Comparison of ENCODE assay signal across 8 cellular contexts in the genomic region with DNA sequence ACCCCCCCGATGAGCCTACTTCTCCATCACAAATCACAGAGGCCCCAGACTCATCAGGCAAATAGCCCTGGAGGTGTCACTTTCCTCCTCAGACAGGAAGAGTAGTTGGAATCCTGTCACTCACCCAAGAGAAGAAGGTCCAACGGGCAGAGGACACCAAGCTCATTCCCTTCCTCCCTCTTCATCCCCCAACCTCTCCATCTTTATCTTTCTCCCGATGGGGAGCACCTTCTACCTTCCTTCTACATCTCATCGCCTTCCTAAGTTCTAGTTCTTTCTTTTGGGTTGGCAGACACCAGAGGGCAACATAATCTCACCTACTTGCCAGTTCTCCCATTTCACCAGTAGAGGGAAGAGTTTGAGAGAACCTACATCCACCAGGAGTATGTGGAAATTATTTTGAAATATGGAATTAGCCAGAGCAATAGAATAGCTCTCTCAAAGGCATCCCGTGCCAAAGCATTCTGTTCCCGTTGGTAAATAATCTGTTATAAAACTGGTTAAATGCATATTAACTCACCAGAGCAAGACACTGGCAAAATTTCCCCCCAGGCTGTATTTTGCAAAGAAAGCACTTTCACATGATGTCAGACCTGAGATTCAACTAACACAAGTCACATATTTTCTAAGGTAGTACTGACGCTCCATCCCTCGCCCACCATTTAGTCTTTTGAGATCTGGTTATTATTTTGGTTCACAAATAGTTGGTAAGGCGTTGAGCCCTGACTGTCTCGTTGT. TPM values are rescaled to one million over a fixed set of nuclear protein-coding genes. Genes with fewer than 3 reads are reported as not detected.
DNase-seq lines count a peak whose midpoint lies in the region; ATAC-seq, FAIRE-seq and TF ChIP-seq lines count a peak whose summit lies in the region.

No MANE protein-coding gene starts in this region.

- peak; percentile 90 for ATAC-seq in GM18868 (IDR thresholded peaks at IDR 0.05; ENCODE audit: unreplicated experiment)
- peak; percentile 67 for ATAC-seq in HG03457 (IDR thresholded peaks at IDR 0.05; ENCODE audit: unreplicated experiment)
- peak; percentile 95 for ATAC-seq in GM12878
- no peak for ATAC-seq in HG03108 (IDR thresholded peaks at IDR 0.05; ENCODE audit: unreplicated experiment)

- FAIRE-seq in GM12878 (lab: Jason Lieb, UNC), result peak; percentile 72

- CTCF ChIA-PET in Caco-2 (lab: Charles Lee) (interaction anchor here (0.6 to 1.9 kb wide), 7 partner anchors 40 to 601 kb away, joined by 3 to 12 read pairs (median 4); no protein-coding TSS in a partner anchor), GM12878 (lab: Yijun Ruan, JAX) (interaction anchor here (0.5 to 5.8 kb wide), 11 partner anchors 11 to 598 kb away, joined by 3 to 74 read pairs (median 3); no protein-coding TSS in a partner anchor)

- DNase-seq in Caco-2 (peak in 1 of 2 experiments; percentile 65), NCI-H69 (lab: John Stamatoyannopoulos, UW) (peak; percentile 90), GM12878 (ENCODE audit: low read depth, low spot score) (peak; percentile 31), inferior parietal cortex (ENCODE audit: extremely low spot score) (peak; percentile 75), superior temporal gyrus (ENCODE audit: extremely low spot score) (peak; percentile 79)

- in situ Hi-C loops in GM12878 (cut with MboI), result loop anchor here (5.0 kb wide), 2 partner anchors 321 to 596 kb away; no protein-coding TSS in a partner anchor

- H3K27me3 ChIP-seq in Caco-2 (replicated peaks; ENCODE audit: control insufficient read depth, insufficient read depth, low read length) (no peaks in the 10 kb centered on the region), GM12878 (replicated peaks in 1 of 2; ENCODE audit: control insufficient read depth in 2 of 2, insufficient read depth in 2 of 2, low read length in 1 of 2) (no peaks in the 10 kb centered on the region)

- H2AFZ ChIP-seq in GM12878 (ENCODE audit: control insufficient read depth, low read depth, low read length), result no peak overlapping the region

- no peaks in the 10 kb centered on the region for H3K36me3 Mint-ChIP-seq in Caco-2 (ENCODE audit: insufficient read depth, unreplicated experiment)

- H3K4me1 ChIP-seq in Caco-2, result no peaks in the 10 kb centered on the region
- H3K4me1 ChIP-seq in GM12878 (ENCODE audit: control insufficient read depth, insufficient read depth, low read length), result no peaks in the 10 kb centered on the region

- no peak overlapping the region for H3K4me2 ChIP-seq in GM12878 (ENCODE audit: control insufficient read depth, insufficient read depth)

- no TSS peak for BruUV-seq in Caco-2 (replicated peaks; lab: Mats Ljungman, UMichigan)
- BruUV-seq in GM12878 (replicated peaks; lab: Mats Ljungman, UMichigan), result no TSS peak

- intact Hi-C loops in Caco-2 (cut with micrococcal nuclease; ENCODE audit: unreplicated experiment) (loop anchor here (1.0 to 5.0 kb wide), 6 partner anchors 51 to 598 kb away; a partner anchor contains a TSS), GM12878 (cut with micrococcal nuclease; ENCODE audit: unreplicated experiment) (loop anchor here (1.0 to 10.0 kb wide), 4 partner anchors 259 to 598 kb away; no protein-coding TSS in a partner anchor)

- H3K27me3 Mint-ChIP-seq in Caco-2 (ENCODE audit: insufficient read depth, unreplicated experiment), result peaks cover 12% of the 10 kb centered on the region

- no peaks in the 10 kb centered on the region for H3K36me3 ChIP-seq in Caco-2 (ENCODE audit: control insufficient read depth, insufficient read depth, low read length)
- H3K36me3 ChIP-seq in GM12878 (ENCODE audit: control insufficient read depth in 2 of 2, insufficient read depth in 2 of 2, low read length in 1 of 2), result no peaks in the 10 kb centered on the region

- no peaks in the 10 kb centered on the region for H4K20me1 ChIP-seq in GM12878 (ENCODE audit: control insufficient read depth, insufficient read depth)

- no peak overlapping the region for H3K4me3 Mint-ChIP-seq in Caco-2 (ENCODE audit: unreplicated experiment)

- no peak overlapping the region for H3K9ac ChIP-seq in GM12878 (ENCODE audit: control insufficient read depth, insufficient read depth, low read length)

- SMC1A ChIA-PET in GM12878 (lab: Charles Lee; ENCODE audit: uncharacterized antibody, unreplicated experiment), result interaction anchor here (1.0 to 4.5 kb wide), 4 partner anchors 9 to 599 kb away, joined by 3 to 33 read pairs (median 4); no protein-coding TSS in a partner anchor

- WGBS in GM12878 (ENCODE audit: insufficient coverage, insufficient replicate concordance, low lambda C conversion rate, missing lambda C conversion rate), result 21% methylated on average over 10 of the region's 10 CpGs

- TF ChIP-seq CTCF in Caco-2 (IDR thresholded peaks at IDR 0.05; ENCODE audit: insufficient read depth in 1 of 2, low read depth in 1 of 2, low read length in 1 of 2, severe bottlenecking in 1 of 2, unreplicated experiment in 1 of 2) (peak; percentile 93 to 99), GM12878 (IDR thresholded peaks at IDR 0.05 in 2 of 3, conservative IDR thresholded peaks at IDR 0.05 in 1 of 3; ENCODE audit: control insufficient read depth in 2 of 3, extremely low read depth in 1 of 3, insufficient read depth in 1 of 3, low read depth in 3 of 3, low read length in 3 of 3) (peak; percentile 91 to 99 (median 93))

- no peaks in the 10 kb centered on the region for H3K79me2 ChIP-seq in GM12878 (ENCODE audit: control insufficient read depth, insufficient read depth, low read length)

- H3K27ac ChIP-seq in GM12878 (ENCODE audit: control insufficient read depth, insufficient read depth), result no peak overlapping the region

- TF ChIP-seq RAD21 in GM12878 (IDR thresholded peaks at IDR 0.05; ENCODE audit: insufficient read depth, low read depth, low read length), result peak; percentile 86

- no peak for TF ChIP-seq EP300 in GM12878 (IDR thresholded peaks at IDR 0.05; ENCODE audit: borderline replicate concordance in 1 of 2, control insufficient read depth in 1 of 2, low read depth in 2 of 2, low read length in 2 of 2)

- POLR2A ChIA-PET in Caco-2 (lab: Charles Lee) (no interaction called here), GM12878 (lab: Charles Lee) (no interaction called here)

- no peak overlapping the region for H3K27ac Mint-ChIP-seq in Caco-2 (ENCODE audit: unreplicated experiment)

- H3K4me3 ChIP-seq in Caco-2 (ENCODE audit: low read depth, low read length), result no peak overlapping the region
- no peak overlapping the region for H3K4me3 ChIP-seq in GM12878

- no peaks in the 10 kb centered on the region for H3K4me1 Mint-ChIP-seq in Caco-2 (ENCODE audit: low read depth, unreplicated experiment)

- RAD21 ChIA-PET in GM12878 (lab: Charles Lee; ENCODE audit: unreplicated experiment), result interaction anchor here (1.0 to 1.3 kb wide), 2 partner anchors 319 to 598 kb away, joined by 3 to 7 read pairs; no protein-coding TSS in a partner anchor

- H3K9me3 ChIP-seq in Caco-2 (no peaks in the 10 kb centered on the region), GM12878 (replicated peaks; ENCODE audit: control insufficient read depth, insufficient read depth, low read length) (no peaks in the 10 kb centered on the region; the same call in 2 of the 3 replicates)

- TF ChIP-seq POLR2A in GM12878 (IDR thresholded peaks at IDR 0.05; ENCODE audit: low read depth, low read length), result no peak

- H3K9me3 Mint-ChIP-seq in Caco-2 (ENCODE audit: unreplicated experiment), result no peaks in the 10 kb centered on the region

TF ChIP-seq in GM12878, 131 proteins besides CTCF, POLR2A, EP300 and RAD21 (continues in another document):
- TF ChIP-seq, protein P1, sequence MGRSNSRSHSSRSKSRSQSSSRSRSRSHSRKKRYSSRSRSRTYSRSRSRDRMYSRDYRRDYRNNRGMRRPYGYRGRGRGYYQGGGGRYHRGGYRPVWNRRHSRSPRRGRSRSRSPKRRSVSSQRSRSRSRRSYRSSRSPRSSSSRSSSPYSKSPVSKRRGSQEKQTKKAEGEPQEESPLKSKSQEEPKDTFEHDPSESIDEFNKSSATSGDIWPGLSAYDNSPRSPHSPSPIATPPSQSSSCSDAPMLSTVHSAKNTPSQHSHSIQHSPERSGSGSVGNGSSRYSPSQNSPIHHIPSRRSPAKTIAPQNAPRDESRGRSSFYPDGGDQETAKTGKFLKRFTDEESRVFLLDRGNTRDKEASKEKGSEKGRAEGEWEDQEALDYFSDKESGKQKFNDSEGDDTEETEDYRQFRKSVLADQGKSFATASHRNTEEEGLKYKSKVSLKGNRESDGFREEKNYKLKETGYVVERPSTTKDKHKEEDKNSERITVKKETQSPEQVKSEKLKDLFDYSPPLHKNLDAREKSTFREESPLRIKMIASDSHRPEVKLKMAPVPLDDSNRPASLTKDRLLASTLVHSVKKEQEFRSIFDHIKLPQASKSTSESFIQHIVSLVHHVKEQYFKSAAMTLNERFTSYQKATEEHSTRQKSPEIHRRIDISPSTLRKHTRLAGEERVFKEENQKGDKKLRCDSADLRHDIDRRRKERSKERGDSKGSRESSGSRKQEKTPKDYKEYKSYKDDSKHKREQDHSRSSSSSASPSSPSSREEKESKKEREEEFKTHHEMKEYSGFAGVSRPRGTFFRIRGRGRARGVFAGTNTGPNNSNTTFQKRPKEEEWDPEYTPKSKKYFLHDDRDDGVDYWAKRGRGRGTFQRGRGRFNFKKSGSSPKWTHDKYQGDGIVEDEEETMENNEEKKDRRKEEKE (IDR thresholded peaks at IDR 0.05), result no peak
- TF ChIP-seq ZNF274 (IDR thresholded peaks at IDR 0.05; ENCODE audit: insufficient read depth, insufficient read length), result no peak
- TF ChIP-seq IKZF2 (IDR thresholded peaks at IDR 0.05), result no peak
- TF ChIP-seq HDGF (IDR thresholded peaks at IDR 0.05), result no peak
- TF ChIP-seq CEBPB (IDR thresholded peaks at IDR 0.05; ENCODE audit: borderline replicate concordance in 1 of 2, low read depth in 2 of 2, low read length in 2 of 2), result no peak
- peak; percentile 94 for TF ChIP-seq SMC3 (IDR thresholded peaks at IDR 0.05; ENCODE audit: borderline replicate concordance, low read length)
- no peak for TF ChIP-seq SIX5 (IDR thresholded peaks at IDR 0.05; ENCODE audit: low read depth, low read length, severe bottlenecking)

RNA-seq across cellular contexts. Expression of a gene that starts 55.0 kb away (rescaled TPM):
- total RNA-seq in Caco-2 (2022), result 0.49 and 0.66 TPM in 2 replicates
- total RNA-seq in GM12878 (2013; cell fraction: nucleolus; rRNA removed), result not detected in 2 replicates
- not detected in 2 replicates for total RNA-seq in GM12878 (2014; rRNA removed)
- total RNA-seq in GM12878 (2014; rRNA removed; fragmentation: Illumina TruSeq; extraction: Trizol), result not detected in 2 replicates
- total RNA-seq in GM12878 (2021), result not detected in 2 replicates
- not detected for polyA plus RNA-seq in GM12878 (2011; ENCODE audit: low read depth)
- polyA plus RNA-seq in GM12878 (2011; rRNA removed), result not detected in 2 replicates
- polyA plus RNA-seq in GM12878 (2011; cell fraction: cytosol; rRNA removed), result not detected in 2 replicates
- not detected in 2 replicates for polyA plus RNA-seq in GM12878 (2011; cell fraction: nucleus; rRNA removed)
- not detected in 2 replicates for polyA plus RNA-seq in GM12878 (2012)
- not detected in 2 replicates for polyA plus RNA-seq in GM12878 (2014; fragmentation: Illumina TruSeq; extraction: Trizol)
- not detected for polyA plus RNA-seq in GM12878 (2014; fragmentation: Nextera tagmentation; extraction: Ambion mirVana)
- polyA plus RNA-seq in GM12878 (2014; rRNA removed), result not detected in 2 replicates
- not detected for polyA plus RNA-seq in GM12878 (2016; fragmentation: Nextera tagmentation; extraction: Ambion mirVana)
- not detected in 2 replicates for polyA minus RNA-seq in GM12878 (2011; rRNA and poly(A)+ RNA removed)
- polyA minus RNA-seq in GM12878 (2011; cell fraction: cytosol; rRNA and poly(A)+ RNA removed), result not detected in 2 replicates
- polyA minus RNA-seq in GM12878 (2011; cell fraction: nucleus; rRNA and poly(A)+ RNA removed), result 0.10 TPM in 1 of 2 replicates, not detected in the other
